In genomic region chr4:174972911-174973310, GRCh38 we compare ENCODE assay signal across 4 cellular contexts. TPM values are rescaled to one million over a fixed set of nuclear protein-coding genes. Genes with fewer than 3 reads are reported as not detected.
"Had no signal": no experiment of that assay in that cellular context is flagged by ENCODE, and none has a peak within 500 bp of the region (broad histone marks: within the 10 kb centered on the region; RNA-seq: fewer than 3 reads in every experiment).

No MANE protein-coding gene starts in this region.

- H3K4me3 ChIP-seq: GM12878 had no signal

- ATAC-seq: GM12878 had no signal

- DNase-seq: GDM1, GF-D8 had no signal

RNA-seq across cellular contexts. Expression of gene ADAM29, which starts 54.8 kb away (rescaled TPM):
- total RNA-seq: G401, GM12878 had no signal
